ENCODE assay signal across 13 cellular contexts in the genomic region with DNA sequence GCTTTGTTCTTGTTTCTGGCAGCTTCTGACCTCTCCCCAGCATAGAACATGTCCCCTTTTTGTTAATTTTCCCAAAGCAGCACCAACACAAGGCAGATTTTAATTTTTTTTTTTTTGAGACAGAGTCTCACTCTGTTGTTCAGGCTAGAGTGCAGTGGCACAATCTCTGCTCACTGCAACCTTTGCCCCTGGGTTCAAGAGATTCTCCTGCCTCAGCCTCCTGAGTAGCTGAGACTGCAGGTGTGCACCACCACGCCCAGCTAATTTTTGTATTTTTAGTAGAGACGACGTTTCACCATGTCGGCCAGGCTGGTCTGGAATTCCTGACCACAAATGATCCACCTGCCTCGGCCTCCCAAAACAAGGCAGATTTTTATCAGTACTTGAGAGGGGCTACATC. TPM values are rescaled to one million over a fixed set of nuclear protein-coding genes. Genes with fewer than 3 reads are reported as not detected.
DNase-seq lines count a peak whose midpoint lies in the region; ATAC-seq, FAIRE-seq and TF ChIP-seq lines count a peak whose summit lies in the region.
"Not testable (repeated sequence)": the region's sequence is repeated elsewhere in the genome, so short reads cannot be mapped to it uniquely, and the experiment has no call there.
"Had no signal": no experiment of that assay in that cellular context is flagged by ENCODE, and none has a peak within 500 bp of the region (broad histone marks: within the 10 kb centered on the region; RNA-seq: fewer than 3 reads in every experiment).

No MANE protein-coding gene starts in this region.

- peaks cover 33% of the 10 kb centered on the region for H3K4me1 Mint-ChIP-seq in CD4-positive, alpha-beta T cell (ENCODE audit: low read depth)
- H3K4me1 Mint-ChIP-seq in T-helper 17 cell: peaks cover 28% of the 10 kb centered on the region
- peaks cover 30% of the 10 kb centered on the region for H3K4me1 Mint-ChIP-seq in activated T-cell treated with anti-CD3 and anti-CD28 coated beads, Interleukin-2, amount 50 U/mL, for 4 hours (ENCODE audit: low read depth)
- not testable (repeated sequence) for H3K4me1 Mint-ChIP-seq in astrocyte (ENCODE audit: low read depth, unreplicated experiment); glutamatergic neuron (ENCODE audit: low read depth, unreplicated experiment)
- peaks cover 19 to 36% (median 31%) of the 10 kb centered on the region in 7 donors for H3K4me1 Mint-ChIP-seq in naive thymus-derived CD4-positive, alpha-beta T cell
- peaks cover 37% of the 10 kb centered on the region for H3K4me1 Mint-ChIP-seq in stimulated activated naive CD8-positive, alpha-beta T cell treated with anti-CD3 and anti-CD28 coated beads, Interleukin-15, Interleukin-2, amounts not matched to agents 100 ng/mL and 50 ng/mL, for 24 hours (ENCODE audit: low read depth)

- not testable (repeated sequence) for H3K4me2 ChIP-seq in Karpas-422 (ENCODE audit: low read depth, low read length, poor library complexity, severe bottlenecking); astrocyte (ENCODE audit: low read length)

- not testable (repeated sequence) for H3K4me3 ChIP-seq in Karpas-422 (ENCODE audit: low read length); astrocyte (ENCODE audit: insufficient read depth, low read depth, low read length); naive thymus-derived CD4-positive, alpha-beta T cell (ENCODE audit: low read length)

- H3K9me3 ChIP-seq in CD4-positive, alpha-beta T cell (ENCODE audit: control insufficient read depth, low read length); Karpas-422 (ENCODE audit: low read length); T-helper 17 cell (ENCODE audit: control insufficient read depth, low read length, poor library complexity, severe bottlenecking); astrocyte (ENCODE audit: insufficient read depth, low read depth, low read length); naive thymus-derived CD4-positive, alpha-beta T cell (ENCODE audit: control insufficient read depth in 2 of 3, low read length in 3 of 3): not testable (repeated sequence)

- intact Hi-C loops in CD4-positive, alpha-beta T cell (cut with DNase I, micrococcal nuclease): loop anchor here (5.0 to 10.0 kb wide), 2 partner anchors 35 to 313 kb away; a partner anchor contains a TSS
- intact Hi-C loops in naive thymus-derived CD4-positive, alpha-beta T cell (cut with micrococcal nuclease): loop anchor here in 1 of 2 donors (5.0 kb wide), 1 partner anchor 955 kb away; a partner anchor contains a TSS

- peaks cover 38% of the 10 kb centered on the region for H3K79me2 ChIP-seq in Karpas-422 (ENCODE audit: low read length)
- H3K79me2 ChIP-seq in astrocyte (ENCODE audit: insufficient read depth, low read length): peaks cover 24% of the 10 kb centered on the region

- FAIRE-seq in astrocyte (lab: Jason Lieb, UNC): not testable (repeated sequence)

- not testable (repeated sequence) for H3K27me3 ChIP-seq in CD4-positive, alpha-beta T cell (ENCODE audit: control insufficient read depth, insufficient read depth, low read length); Karpas-422 (ENCODE audit: low read length); astrocyte (ENCODE audit: insufficient read depth, low read length); naive thymus-derived CD4-positive, alpha-beta T cell (ENCODE audit: control insufficient read depth in 2 of 2, insufficient read depth in 2 of 2, low read length in 2 of 2)

- peak overlapping the region; percentile 45 for H3K4me3 Mint-ChIP-seq in CD4-positive, alpha-beta T cell
- H3K4me3 Mint-ChIP-seq in T-helper 17 cell (peak overlapping the region; percentile 97), astrocyte (ENCODE audit: unreplicated experiment) (peak overlapping the region; percentile 79), glutamatergic neuron (ENCODE audit: unreplicated experiment) (peak overlapping the region; percentile 44)
- H3K4me3 Mint-ChIP-seq in activated T-cell treated with anti-CD3 and anti-CD28 coated beads, Interleukin-2, amount 50 U/mL, for 4 hours: peak overlapping the region; percentile 61
- H3K4me3 Mint-ChIP-seq in naive thymus-derived CD4-positive, alpha-beta T cell: peak overlapping the region in 9 of 10 donors; percentile 37 to 98 (median 54)
- peak overlapping the region; percentile 100 for H3K4me3 Mint-ChIP-seq in stimulated activated naive CD8-positive, alpha-beta T cell treated with anti-CD3 and anti-CD28 coated beads, Interleukin-15, Interleukin-2, amounts not matched to agents 100 ng/mL and 50 ng/mL, for 24 hours

- H4K20me1 ChIP-seq in Karpas-422 (ENCODE audit: insufficient read depth, low read depth, low read length); astrocyte (ENCODE audit: insufficient read depth, low read length): not testable (repeated sequence)

- H3K9me3 Mint-ChIP-seq in CD4-positive, alpha-beta T cell; activated T-cell treated with anti-CD3 and anti-CD28 coated beads, Interleukin-2, amount 50 U/mL, for 4 hours; astrocyte (ENCODE audit: unreplicated experiment); glutamatergic neuron (ENCODE audit: unreplicated experiment); naive thymus-derived CD4-positive, alpha-beta T cell; stimulated activated naive CD8-positive, alpha-beta T cell treated with anti-CD3 and anti-CD28 coated beads, Interleukin-15, Interleukin-2, amounts not matched to agents 100 ng/mL and 50 ng/mL, for 24 hours: not testable (repeated sequence)

- not testable (repeated sequence) for H2AFZ ChIP-seq in Karpas-422 (ENCODE audit: low read length); astrocyte (ENCODE audit: low read depth, low read length)

- H3K27me3 Mint-ChIP-seq in CD4-positive, alpha-beta T cell; T-helper 17 cell; activated T-cell treated with anti-CD3 and anti-CD28 coated beads, Interleukin-2, amount 50 U/mL, for 4 hours (ENCODE audit: low read depth); astrocyte (ENCODE audit: low read depth, unreplicated experiment); glutamatergic neuron (ENCODE audit: unreplicated experiment); naive thymus-derived CD4-positive, alpha-beta T cell; stimulated activated naive CD8-positive, alpha-beta T cell treated with anti-CD3 and anti-CD28 coated beads, Interleukin-15, Interleukin-2, amounts not matched to agents 100 ng/mL and 50 ng/mL, for 24 hours: not testable (repeated sequence)

- not testable (repeated sequence) for ATAC-seq in CD4-positive, alpha-beta T cell (ENCODE audit: poor library complexity); T-helper 17 cell; activated T-cell treated with anti-CD3 and anti-CD28 coated beads, Interleukin-2, amount 50 U/mL, for 4 hours; naive thymus-derived CD4-positive, alpha-beta T cell

- CTCF ChIA-PET in CD4-positive, alpha-beta T cell (lab: Charles Lee); naive thymus-derived CD4-positive, alpha-beta T cell (lab: Charles Lee): not testable (repeated sequence)

- POLR2A ChIA-PET in CD4-positive, alpha-beta T cell (lab: Charles Lee): interaction anchor here (7.6 kb wide), 1 partner anchor 9 kb away, joined by 105 read pairs; a partner anchor contains a TSS
- POLR2A ChIA-PET in naive thymus-derived CD4-positive, alpha-beta T cell (lab: Charles Lee): interaction anchor here (0.6 to 1.8 kb wide), 5 partner anchors 9 to 429 kb away, joined by 3 to 13 read pairs (median 4); a partner anchor contains a TSS

- DNase-seq in CD4-positive, alpha-beta T cell; Karpas-422; T-helper 17 cell; activated T-cell treated with anti-CD3 and anti-CD28 coated beads, Interleukin-2, amount 50 U/mL, for 4 hours; astrocyte (ENCODE audit: low read depth); glutamatergic neuron; naive thymus-derived CD4-positive, alpha-beta T cell: not testable (repeated sequence)

- H3K4me1 ChIP-seq in Karpas-422 (ENCODE audit: low read length) (peaks cover 32% of the 10 kb centered on the region), astrocyte (ENCODE audit: insufficient read depth, low read length) (peaks cover 12% of the 10 kb centered on the region)
- peaks cover 14 to 17% of the 10 kb centered on the region in 2 donors for H3K4me1 ChIP-seq in naive thymus-derived CD4-positive, alpha-beta T cell (ENCODE audit: control insufficient read depth in 2 of 2, insufficient read depth in 2 of 2, low read length in 2 of 2)

- H3K27ac ChIP-seq in CD4-positive, alpha-beta T cell (ENCODE audit: low read depth, low read length); astrocyte (ENCODE audit: low read depth, low read length); naive thymus-derived CD4-positive, alpha-beta T cell (ENCODE audit: low read depth, low read length): not testable (repeated sequence)
- peak overlapping the region; percentile 45; the same call in 1 of the 2 replicates for H3K27ac ChIP-seq in Karpas-422 (ENCODE audit: low read length)

- not testable (repeated sequence) for H3K27ac Mint-ChIP-seq in CD4-positive, alpha-beta T cell; astrocyte (ENCODE audit: unreplicated experiment)
- H3K27ac Mint-ChIP-seq in T-helper 17 cell: peak overlapping the region; percentile 56
- peak overlapping the region; percentile 22 for H3K27ac Mint-ChIP-seq in glutamatergic neuron (ENCODE audit: unreplicated experiment)
- peak overlapping the region in 5 of 9 donors; percentile 1 to 69 (median 24) for H3K27ac Mint-ChIP-seq in naive thymus-derived CD4-positive, alpha-beta T cell
- H3K27ac Mint-ChIP-seq in stimulated activated naive CD8-positive, alpha-beta T cell treated with anti-CD3 and anti-CD28 coated beads, Interleukin-15, Interleukin-2, amounts not matched to agents 100 ng/mL and 50 ng/mL, for 24 hours: peak overlapping the region; percentile 62

- H3K36me3 Mint-ChIP-seq in CD4-positive, alpha-beta T cell (ENCODE audit: low read depth): peaks cover 17% of the 10 kb centered on the region
- not testable (repeated sequence) for H3K36me3 Mint-ChIP-seq in T-helper 17 cell (ENCODE audit: low read depth); activated T-cell treated with anti-CD3 and anti-CD28 coated beads, Interleukin-2, amount 50 U/mL, for 4 hours (ENCODE audit: insufficient read depth); astrocyte (ENCODE audit: low read depth, unreplicated experiment); glutamatergic neuron (ENCODE audit: unreplicated experiment); naive thymus-derived CD4-positive, alpha-beta T cell
- peaks cover 34% of the 10 kb centered on the region for H3K36me3 Mint-ChIP-seq in stimulated activated naive CD8-positive, alpha-beta T cell treated with anti-CD3 and anti-CD28 coated beads, Interleukin-15, Interleukin-2, amounts not matched to agents 100 ng/mL and 50 ng/mL, for 24 hours (ENCODE audit: low read depth)

- TF ChIP-seq CTCF in CD4-positive, alpha-beta T cell (IDR thresholded peaks at IDR 0.05); astrocyte (IDR thresholded peaks at IDR 0.05; ENCODE audit: insufficient read depth, low read depth, low read length); glutamatergic neuron (IDR thresholded peaks at IDR 0.05; ENCODE audit: partially characterized antibody, unreplicated experiment): not testable (repeated sequence)

- peak overlapping the region; percentile 85; the same call in 1 of the 2 replicates for H3K9ac ChIP-seq in Karpas-422 (ENCODE audit: low read length)
- not testable (repeated sequence) for H3K9ac ChIP-seq in astrocyte (ENCODE audit: low read length)

- H3K36me3 ChIP-seq in Karpas-422 (ENCODE audit: insufficient read depth, low read length); astrocyte (ENCODE audit: insufficient read depth, low read length); naive thymus-derived CD4-positive, alpha-beta T cell (ENCODE audit: control insufficient read depth in 2 of 3, insufficient read depth in 3 of 3, low read length in 3 of 3): not testable (repeated sequence)

- H3K9me2 ChIP-seq in Karpas-422 (replicated peaks; ENCODE audit: insufficient read depth, low read length): not testable (repeated sequence)

RNA-seq across cellular contexts. Expression of a gene that starts 2.5 kb away (rescaled TPM):
- total RNA-seq in CD4-positive, alpha-beta T cell: 10 to 100 TPM; 10.9 to 12.0 TPM
- 16.0 and 33.9 TPM in 2 replicates for total RNA-seq in Karpas-422 (2014; rRNA removed; shearing (Covaris generic); ENCODE audit: low replicate concordance)
- 10 to 100 TPM; 25.7 to 26.6 TPM for total RNA-seq in T-helper 17 cell
- total RNA-seq in activated T-cell treated with anti-CD3 and anti-CD28 coated beads, Interleukin-2, amount 50 U/mL, for 4 hours: 10 to 100 TPM; 81.5 to 93.4 (median 89.3) TPM
- 25.0 and 26.3 TPM in 2 replicates for total RNA-seq in astrocyte
- 69.9 TPM for total RNA-seq in glutamatergic neuron (ENCODE audit: unreplicated experiment)
- total RNA-seq in naive thymus-derived CD4-positive, alpha-beta T cell: 10 to 100 TPM; 23.7 to 42.0 (median 27.9) TPM
- 10 to 100 TPM in 1 of 2 donors, 1 to 10 TPM in 1; 5.3 to 12.9 TPM for polyA plus RNA-seq in naive thymus-derived CD4-positive, alpha-beta T cell

RNA-seq across cellular contexts. Expression of a gene that starts 7.6 kb away (rescaled TPM):
- total RNA-seq in CD4-positive, alpha-beta T cell: not detected
- total RNA-seq in Karpas-422 (2014; rRNA removed; shearing (Covaris generic); ENCODE audit: low replicate concordance): not detected in 2 replicates
- not detected for total RNA-seq in T-helper 17 cell
- total RNA-seq in activated T-cell treated with anti-CD3 and anti-CD28 coated beads, Interleukin-2, amount 50 U/mL, for 4 hours: not detected
- total RNA-seq in astrocyte: not detected in 2 replicates
- total RNA-seq in glutamatergic neuron (ENCODE audit: unreplicated experiment): not detected
- under 1 TPM in 1 of 5 experiments, not detected in 4; 0.60 TPM for total RNA-seq in naive thymus-derived CD4-positive, alpha-beta T cell
- not detected for polyA plus RNA-seq in naive thymus-derived CD4-positive, alpha-beta T cell
- total RNA-seq: fibroblast of villous mesenchyme, heart left ventricle, mesenteric fat pad had no signal
- polyA plus RNA-seq: heart left ventricle, neural cell had no signal

RNA-seq across cellular contexts. Expression of a gene that starts 9.6 kb away (rescaled TPM):
- 10 to 100 TPM; 70.5 to 71.4 TPM for total RNA-seq in CD4-positive, alpha-beta T cell
- total RNA-seq in Karpas-422 (2014; rRNA removed; shearing (Covaris generic); ENCODE audit: low replicate concordance): 363 and 557 TPM in 2 replicates
- total RNA-seq in T-helper 17 cell (100 to 1,000 TPM in 1 of 2 donors, 10 to 100 TPM in 1; 95.4 to 110 TPM), astrocyte (130 and 146 TPM in 2 replicates), glutamatergic neuron (ENCODE audit: unreplicated experiment) (93.1 TPM)
- 100 to 1,000 TPM; 432 to 461 (median 438) TPM for total RNA-seq in activated T-cell treated with anti-CD3 and anti-CD28 coated beads, Interleukin-2, amount 50 U/mL, for 4 hours
- 100 to 1,000 TPM in 4 of 5 experiments, 10 to 100 TPM in 1; 90.9 to 208 (median 152) TPM for total RNA-seq in naive thymus-derived CD4-positive, alpha-beta T cell
- 100 to 1,000 TPM; 527 to 613 TPM for polyA plus RNA-seq in naive thymus-derived CD4-positive, alpha-beta T cell

RNA-seq across cellular contexts. Expression of a gene that starts 10.1 kb away (rescaled TPM):
- total RNA-seq in CD4-positive, alpha-beta T cell: 10 to 100 TPM; 31.7 to 33.1 TPM
- total RNA-seq in Karpas-422 (2014; rRNA removed; shearing (Covaris generic); ENCODE audit: low replicate concordance): 205 and 428 TPM in 2 replicates
- total RNA-seq in T-helper 17 cell: 10 to 100 TPM; 46.4 to 49.7 TPM
- 10 to 100 TPM; 78.3 to 96.8 (median 81.0) TPM for total RNA-seq in activated T-cell treated with anti-CD3 and anti-CD28 coated beads, Interleukin-2, amount 50 U/mL, for 4 hours
- total RNA-seq in astrocyte: 243 and 263 TPM in 2 replicates
- 418 TPM for total RNA-seq in glutamatergic neuron (ENCODE audit: unreplicated experiment)
- total RNA-seq in naive thymus-derived CD4-positive, alpha-beta T cell: 10 to 100 TPM; 41.4 to 99.2 (median 55.2) TPM
- 100 to 1,000 TPM; 184 to 195 TPM for polyA plus RNA-seq in naive thymus-derived CD4-positive, alpha-beta T cell

RNA-seq across cellular contexts. Expression of a gene that starts 16.7 kb away (rescaled TPM):
- under 1 TPM in 1 of 2 experiments, not detected in 1; 0.14 TPM for total RNA-seq in CD4-positive, alpha-beta T cell
- total RNA-seq in Karpas-422 (2014; rRNA removed; shearing (Covaris generic); ENCODE audit: low replicate concordance): not detected in 2 replicates
- total RNA-seq in T-helper 17 cell (under 1 TPM in 1 of 2 donors, not detected in 1; 0.50 TPM), astrocyte (0.52 TPM in 1 of 2 replicates, not detected in the other), glutamatergic neuron (ENCODE audit: unreplicated experiment) (0.47 TPM)
- not detected for total RNA-seq in activated T-cell treated with anti-CD3 and anti-CD28 coated beads, Interleukin-2, amount 50 U/mL, for 4 hours
- total RNA-seq in naive thymus-derived CD4-positive, alpha-beta T cell: under 1 TPM in 1 of 5 experiments, not detected in 4; 0.42 TPM
- not detected for polyA plus RNA-seq in naive thymus-derived CD4-positive, alpha-beta T cell
- total RNA-seq: fibroblast of villous mesenchyme, heart left ventricle, mesenteric fat pad, RPMI7951 had no signal
- polyA plus RNA-seq: heart left ventricle had no signal

Comparison
In these comparisons a context has a peak if more than half of its experiments do, and no peak if none do; other contexts are left out.
1. H3K4me3 Mint-ChIP-seq: peak in every context shown above with its lines; median percentile 100 in stimulated activated naive CD8-positive, alpha-beta T cell treated with anti-CD3 and anti-CD28 coated beads, Interleukin-15, Interleukin-2, amounts not matched to agents 100 ng/mL and 50 ng/mL, for 24 hours; 97 in T-helper 17 cell; 79 in astrocyte; 61 in activated T-cell treated with anti-CD3 and anti-CD28 coated beads, Interleukin-2, amount 50 U/mL, for 4 hours; 54 in naive thymus-derived CD4-positive, alpha-beta T cell; 45 in CD4-positive, alpha-beta T cell; 44 in glutamatergic neuron.